In the genomic region with DNA sequence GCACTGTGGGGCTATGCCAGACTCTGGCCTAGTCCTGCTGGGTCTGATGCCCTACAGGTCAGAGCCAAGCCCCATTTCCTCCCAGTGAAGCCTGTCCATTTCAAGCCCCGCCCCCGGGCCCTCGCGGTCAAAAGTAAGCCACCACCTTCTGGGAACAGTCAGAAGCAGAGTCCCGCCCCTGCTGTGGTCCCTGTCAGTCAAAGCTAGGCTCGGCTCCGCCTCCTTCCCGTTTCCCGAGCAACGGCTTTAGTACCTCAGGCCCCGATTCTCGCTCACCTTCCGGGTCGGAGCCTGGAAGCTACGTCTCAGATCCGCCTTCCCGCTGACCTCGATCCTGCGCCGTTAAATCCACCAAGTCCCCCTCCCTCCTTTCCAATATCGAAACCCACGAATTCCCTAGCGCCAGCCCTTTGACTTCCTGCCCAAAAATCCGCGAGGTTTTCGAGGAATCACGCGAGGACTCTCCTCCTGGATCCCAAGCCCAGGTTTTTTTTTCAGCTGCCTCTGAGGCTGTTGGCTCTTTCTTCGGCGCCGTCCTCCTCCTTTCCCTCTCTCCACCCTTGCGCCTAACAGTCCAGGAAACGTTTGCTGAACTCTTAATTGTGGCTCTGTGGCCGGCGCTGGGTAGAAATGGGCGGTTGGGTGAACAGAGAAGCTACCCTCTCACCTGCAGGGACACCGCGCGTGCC, we compare ENCODE assay signal across 8 cellular contexts. TPM values are rescaled to one million over a fixed set of nuclear protein-coding genes. Genes with fewer than 3 reads are reported as not detected.
DNase-seq lines count a peak whose midpoint lies in the region; ATAC-seq and TF ChIP-seq lines count a peak whose summit lies in the region.

No MANE protein-coding gene starts in this region.

- H2BK20ac ChIP-seq in IMR-90 (ENCODE audit: low read depth, low read length): peak overlapping the region; percentile 26; the same call in 1 of the 2 replicates

- H3K36me3 ChIP-seq in IMR-90 (ENCODE audit: control insufficient read depth, insufficient read depth, low read length) (peaks cover 17% of the 10 kb centered on the region), esophagus (ENCODE audit: control insufficient read depth in 2 of 2, insufficient read depth in 2 of 2, low read length in 1 of 2) (peaks cover under 1 to 8% of the 10 kb centered on the region in 2 donors), muscle layer of colon (ENCODE audit: insufficient read depth, low read length) (peaks cover 19% of the 10 kb centered on the region)

- H3K27ac ChIP-seq in IMR-90 (ENCODE audit: insufficient read depth, low read length): peak overlapping the region; percentile 72
- H3K27ac ChIP-seq in esophagus (ENCODE audit: low read depth in 2 of 2, low read length in 1 of 2): peak overlapping the region; percentile 94 to 95
- peak overlapping the region; percentile 45 for H3K27ac ChIP-seq in muscle layer of colon (ENCODE audit: low read depth, low read length)

- H2BK120ac ChIP-seq in IMR-90 (ENCODE audit: low read depth, low read length): peak overlapping the region; percentile 89

- H3K4me2 ChIP-seq in IMR-90 (ENCODE audit: low read depth, low read length): peak overlapping the region; percentile 74

- peak overlapping the region; percentile 94 for H2AFZ ChIP-seq in IMR-90 (replicated peaks; ENCODE audit: low read length, poor library complexity)

- CTCF ChIA-PET in IMR-90 (lab: Yijun Ruan, JAX): interaction anchor here (0.7 to 2.1 kb wide), 7 partner anchors 18 to 99 kb away, joined by 3 to 7 read pairs (median 4); partner anchors contain the start of gene KAZALD1

- TF ChIP-seq RAD21 in IMR-90 (IDR thresholded peaks at IDR 0.05; ENCODE audit: low read length): no peak

- no peaks in the 10 kb centered on the region for H4K20me1 ChIP-seq in IMR-90 (ENCODE audit: insufficient read depth, low read length)

- H4K5ac ChIP-seq in IMR-90 (ENCODE audit: low read depth, low read length): peak overlapping the region; percentile 27

- peak overlapping the region; percentile 97 for H3K14ac ChIP-seq in IMR-90 (replicated peaks; ENCODE audit: low read depth, low read length)

- peak overlapping the region; percentile 93 for H3K4ac ChIP-seq in IMR-90 (ENCODE audit: low read depth, low read length)

- POLR2A ChIA-PET in IMR-90 (lab: Charles Lee; ENCODE audit: unreplicated experiment): interaction anchor here (0.8 to 1.2 kb wide), 3 partner anchors 11 to 20 kb away, joined by 3 to 6 read pairs (median 4); partner anchors contain the start of gene KAZALD1

- H3K4me3 ChIP-seq in IMR-90 (ENCODE audit: insufficient read depth, low read depth, low read length) (peak overlapping the region; percentile 41), esophagus (ENCODE audit: low read depth in 1 of 2, low read length in 2 of 2) (peak overlapping the region; percentile 55 to 59), muscle layer of colon (ENCODE audit: low read depth in 1 of 2, low read length in 2 of 2) (peak overlapping the region; percentile 38 to 78)

- dilution Hi-C loops in IMR-90 (cut with HindIII; ENCODE audit: low sequenced_read_pairs, unreplicated experiment): no loop called here

- peak overlapping the region; percentile 28 for H2AK9ac ChIP-seq in IMR-90 (replicated peaks; ENCODE audit: low read depth, low read length, poor library complexity)

- peaks cover 5 to 8% of the 10 kb centered on the region in 2 experiments; a peak in 1 of 4 replicates for H3K79me1 ChIP-seq in IMR-90 (ENCODE audit: low read depth in 1 of 2, low read length in 2 of 2)

- peaks cover 25% of the 10 kb centered on the region for H3K27me3 Mint-ChIP-seq in activated T-cell treated with anti-CD3 and anti-CD28 coated beads, Interleukin-2, amount 50 U/mL, for 24 hours

- peak; percentile 71 for DNase-seq in DMS 273 treated with DMSO at 0.1 percent for 48 hours (lab: John Stamatoyannopoulos, UW)
- peak; percentile 95 for DNase-seq in IMR-90
- peak; percentile 94 for DNase-seq in OCI-M2 (lab: John Stamatoyannopoulos, UW; ENCODE audit: unreplicated experiment)
- peak; percentile 93 for DNase-seq in activated T-cell treated with anti-CD3 and anti-CD28 coated beads, Interleukin-2, amount 50 U/mL, for 24 hours
- DNase-seq in stimulated activated CD8-positive, alpha-beta memory T cell treated with anti-CD3 and anti-CD28 coated beads, Interleukin-7, amount 100 ng/mL, for 1 hour (ENCODE audit: low read depth in 2 of 2): peak; percentile 68 to 75

- H3K9me3 ChIP-seq in IMR-90 (ENCODE audit: control insufficient read depth, insufficient read depth, low read length) (no peaks in the 10 kb centered on the region), esophagus (ENCODE audit: control insufficient read depth in 2 of 2, insufficient read depth in 1 of 2, low read depth in 1 of 2, low read length in 1 of 2) (no peaks in the 10 kb centered on the region), muscle layer of colon (ENCODE audit: low read length) (no peaks in the 10 kb centered on the region)

- H3K23ac ChIP-seq in IMR-90 (ENCODE audit: low read depth, low read length): peak overlapping the region; percentile 77; the same call in 1 of the 2 replicates

- H3K4me1 Mint-ChIP-seq in activated T-cell treated with anti-CD3 and anti-CD28 coated beads, Interleukin-2, amount 50 U/mL, for 24 hours (ENCODE audit: low read depth): peaks cover 22% of the 10 kb centered on the region

- peak overlapping the region; percentile 93 for H3K27ac Mint-ChIP-seq in activated T-cell treated with anti-CD3 and anti-CD28 coated beads, Interleukin-2, amount 50 U/mL, for 24 hours

- peak overlapping the region; percentile 90 for H4K91ac ChIP-seq in IMR-90 (ENCODE audit: insufficient read depth, low read depth, low read length)

- H3K4me3 Mint-ChIP-seq in activated T-cell treated with anti-CD3 and anti-CD28 coated beads, Interleukin-2, amount 50 U/mL, for 24 hours: peak overlapping the region; percentile 86

- in situ Hi-C loops in IMR-90 (cut with MboI; ENCODE audit: low sequenced_read_pairs): no loop called here

- H2AK5ac ChIP-seq in IMR-90 (ENCODE audit: low read depth, low read length): peak overlapping the region; percentile 81

- no peak for TF ChIP-seq POLR2A in IMR-90 (IDR thresholded peaks at IDR 0.05; ENCODE audit: low read depth, low read length)

- H3K9ac ChIP-seq in IMR-90 (ENCODE audit: low read depth, low read length): peak overlapping the region; percentile 57
- peak overlapping the region; percentile 68 for H3K9ac ChIP-seq in muscle layer of colon (ENCODE audit: low read length)

- H2BK5ac ChIP-seq in IMR-90 (ENCODE audit: low read depth, low read length, poor library complexity, severe bottlenecking): peak overlapping the region; percentile 75

- peak overlapping the region; percentile 81; the same call in 2 of the 3 replicates for H2BK15ac ChIP-seq in IMR-90 (ENCODE audit: low read depth, low read length)

- H3K9me3 Mint-ChIP-seq in activated T-cell treated with anti-CD3 and anti-CD28 coated beads, Interleukin-2, amount 50 U/mL, for 24 hours: no peaks in the 10 kb centered on the region

- ATAC-seq in GM21526 (IDR thresholded peaks at IDR 0.05; ENCODE audit: low FRiP score, unreplicated experiment) (peak; percentile 88), IMR-90 (ENCODE audit: low read depth) (peak; percentile 89)

- TF ChIP-seq CTCF in IMR-90 (conservative IDR thresholded peaks at IDR 0.05; ENCODE audit: low read depth, low read length): no peak

- H3K36me3 Mint-ChIP-seq in activated T-cell treated with anti-CD3 and anti-CD28 coated beads, Interleukin-2, amount 50 U/mL, for 24 hours (ENCODE audit: low read depth): peaks cover 12% of the 10 kb centered on the region

- WGBS in IMR-90 (ENCODE audit: extremely low coverage in 2 of 2, insufficient read length in 1 of 2), 2 experiments: 0% methylated on average over 27 of the region's 39 CpGs; no CpG with 5 or more reads in 1 of the 2 experiments
- WGBS in esophagus, 2 donors: 2 to 3% methylated on average over 39 of the region's 39 CpGs

- H4K8ac ChIP-seq in IMR-90 (ENCODE audit: low read depth in 2 of 2, low read length in 2 of 2): peak overlapping the region; percentile 86 to 96

- intact Hi-C loops in IMR-90 (cut with micrococcal nuclease): no loop called here

- H3K18ac ChIP-seq in IMR-90 (ENCODE audit: low read depth, low read length): peak overlapping the region; percentile 44

- BruUV-seq in IMR-90 (replicated peaks; lab: Mats Ljungman, UMichigan): no TSS peak

- H3K27me3 ChIP-seq in IMR-90 (ENCODE audit: control insufficient read depth, insufficient read depth, low read length) (no peaks in the 10 kb centered on the region; the same call in 1 of the 2 replicates), esophagus (ENCODE audit: control insufficient read depth in 1 of 2, insufficient read depth in 2 of 2, low read length in 2 of 2) (no peaks in the 10 kb centered on the region), muscle layer of colon (ENCODE audit: control insufficient read depth in 1 of 2, insufficient read depth in 2 of 2, low read length in 2 of 2) (peaks cover 0 to 14% of the 10 kb centered on the region in 2 donors)

- H3K9me1 ChIP-seq in IMR-90 (ENCODE audit: insufficient read depth, low read length): peaks cover 8% of the 10 kb centered on the region; the same call in 1 of the 2 replicates

- peak overlapping the region; percentile 79 for H3K56ac ChIP-seq in IMR-90 (ENCODE audit: extremely low read depth, insufficient read depth, low read length)

- peaks cover 11% of the 10 kb centered on the region for H3K4me1 ChIP-seq in IMR-90 (ENCODE audit: control insufficient read depth, insufficient read depth, low read length)
- peaks cover 0 to 7% of the 10 kb centered on the region in 2 donors for H3K4me1 ChIP-seq in esophagus (ENCODE audit: control insufficient read depth in 2 of 2, insufficient read depth in 2 of 2, low read length in 1 of 2)
- peaks cover 23% of the 10 kb centered on the region for H3K4me1 ChIP-seq in muscle layer of colon (ENCODE audit: insufficient read depth, low read length)

RNA-seq across cellular contexts. Expression of gene SFXN3, which starts 11.8 kb away (rescaled TPM):
- 53.3 and 64.7 TPM in 2 replicates for total RNA-seq in IMR-90 (2012; rRNA removed)
- polyA plus RNA-seq in IMR-90 (2012; rRNA removed) (67.6 and 77.2 TPM in 2 replicates), esophagus (1 to 10 TPM; 5.2 to 5.7 TPM)
- 36.7 and 46.7 TPM in 2 replicates for polyA plus RNA-seq in IMR-90 (2012; cell fraction: cytosol; rRNA removed)
- 417 and 427 TPM in 2 replicates for polyA plus RNA-seq in IMR-90 (2012; cell fraction: nucleus; rRNA removed; ENCODE audit: low replicate concordance)

RNA-seq across cellular contexts. Expression of gene PDZD7, which starts 11.9 kb away (rescaled TPM):
- total RNA-seq in IMR-90 (2012; rRNA removed): 0.83 and 0.90 TPM in 2 replicates
- polyA plus RNA-seq in IMR-90 (2012; rRNA removed) (1.5 and 1.8 TPM in 2 replicates), esophagus (under 1 TPM; 0.11 to 0.14 TPM)
- polyA plus RNA-seq in IMR-90 (2012; cell fraction: cytosol; rRNA removed): 0.97 and 2.0 TPM in 2 replicates
- 6.5 and 8.7 TPM in 2 replicates for polyA plus RNA-seq in IMR-90 (2012; cell fraction: nucleus; rRNA removed; ENCODE audit: low replicate concordance)

RNA-seq across cellular contexts. Expression of gene KAZALD1, which starts 19.0 kb away (rescaled TPM):
- total RNA-seq in IMR-90 (2012; rRNA removed): 8.1 and 9.1 TPM in 2 replicates
- polyA plus RNA-seq in IMR-90 (2012; rRNA removed) (18.6 and 18.7 TPM in 2 replicates), esophagus (1 to 10 TPM in 1 of 2 donors, under 1 TPM in 1; 0.81 to 1.4 TPM)
- polyA plus RNA-seq in IMR-90 (2012; cell fraction: cytosol; rRNA removed): 19.1 and 20.1 TPM in 2 replicates
- 20.7 and 36.8 TPM in 2 replicates for polyA plus RNA-seq in IMR-90 (2012; cell fraction: nucleus; rRNA removed; ENCODE audit: low replicate concordance)

RNA-seq across cellular contexts. Expression of gene LZTS2, which starts 43.2 kb away (rescaled TPM):
- 17.8 and 19.2 TPM in 2 replicates for total RNA-seq in IMR-90 (2012; rRNA removed)
- polyA plus RNA-seq in IMR-90 (2012; rRNA removed) (101 and 108 TPM in 2 replicates), esophagus (10 to 100 TPM; 31.8 to 34.9 TPM)
- polyA plus RNA-seq in IMR-90 (2012; cell fraction: cytosol; rRNA removed): 62.9 and 107 TPM in 2 replicates
- 135 and 272 TPM in 2 replicates for polyA plus RNA-seq in IMR-90 (2012; cell fraction: nucleus; rRNA removed; ENCODE audit: low replicate concordance)

RNA-seq across cellular contexts. Expression of gene TWNK, which starts 55.5 kb away (rescaled TPM):
- 8.8 and 8.9 TPM in 2 replicates for total RNA-seq in IMR-90 (2012; rRNA removed)
- polyA plus RNA-seq in IMR-90 (2012; rRNA removed) (7.5 and 7.7 TPM in 2 replicates), esophagus (1 to 10 TPM; 3.6 to 7.1 TPM)
- polyA plus RNA-seq in IMR-90 (2012; cell fraction: cytosol; rRNA removed): 3.0 and 6.6 TPM in 2 replicates
- polyA plus RNA-seq in IMR-90 (2012; cell fraction: nucleus; rRNA removed; ENCODE audit: low replicate concordance): 2.6 and 5.5 TPM in 2 replicates

Comparison
In these comparisons a context has a peak if more than half of its experiments do, and no peak if none do; other contexts are left out.
1. Peak in every context shown above with its lines: DNase-seq, ATAC-seq, H3K4me3 ChIP-seq and H3K27ac ChIP-seq.
2. RNA of gene SFXN3, which starts 11.8 kb away (polyA plus RNA-seq): 36.7 to 427 TPM in IMR-90; 5.2 to 5.7 TPM in esophagus; every median in the first group is over 4 times any median in the second.